In the genomic region with DNA sequence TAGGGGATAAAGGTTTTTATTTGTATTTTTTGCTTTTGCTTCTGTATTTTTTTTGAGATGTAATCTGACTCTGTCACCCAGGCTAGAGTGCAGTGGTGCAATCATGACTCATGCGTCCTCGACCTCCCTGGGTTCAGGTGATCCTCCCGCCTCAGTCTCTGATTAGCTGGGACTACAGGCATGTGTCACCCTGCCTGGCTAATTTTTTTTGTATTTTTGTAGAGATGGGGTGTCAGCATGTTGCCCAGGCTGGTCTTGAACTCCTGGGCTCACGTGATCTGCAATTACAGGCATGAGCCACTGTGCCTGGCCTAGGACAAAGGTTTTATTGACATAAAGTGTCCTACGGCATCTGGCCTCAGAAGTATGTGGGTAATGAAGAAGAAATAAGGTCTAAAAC, we compare ENCODE assay signal across 1 cellular context.
A peak's percentile ranks its signal among the peaks of the same experiment; 100 is the strongest.
TF ChIP-seq lines count a peak whose summit lies in the region.

No MANE protein-coding gene starts in this region.

TF ChIP-seq in HepG2, 621 proteins besides CTCF, POLR2A, EP300 and RAD21 (continues in another document):
- TF ChIP-seq EEA1 (CRISPR knock-in tag; IDR thresholded peaks at IDR 0.05; ENCODE audit: borderline replicate concordance): no peak
- no peak for TF ChIP-seq ZNF484 (CRISPR knock-in tag; IDR thresholded peaks at IDR 0.05; ENCODE audit: borderline replicate concordance, low read depth)
- TF ChIP-seq ATF7 (IDR thresholded peaks at IDR 0.05): no peak
- no peak for TF ChIP-seq ATF7 (CRISPR knock-in tag; IDR thresholded peaks at IDR 0.05)
- peak; percentile 69; the same call in 1 of the 2 replicates for TF ChIP-seq FOSL1 (CRISPR knock-in tag; IDR thresholded peaks at IDR 0.05; ENCODE audit: borderline replicate concordance)
- TF ChIP-seq RAD51 (IDR thresholded peaks at IDR 0.05; ENCODE audit: borderline replicate concordance): no peak
- TF ChIP-seq, protein P1, sequence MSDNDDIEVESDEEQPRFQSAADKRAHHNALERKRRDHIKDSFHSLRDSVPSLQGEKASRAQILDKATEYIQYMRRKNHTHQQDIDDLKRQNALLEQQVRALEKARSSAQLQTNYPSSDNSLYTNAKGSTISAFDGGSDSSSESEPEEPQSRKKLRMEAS (IDR thresholded peaks at IDR 0.05): 0 out of 2 replicates have a peak, but pooled peaks have one; percentile 31
- no peak for TF ChIP-seq RBM22 (optimal IDR thresholded peaks at IDR 0.05; ENCODE audit: low read length)
- no peak for TF ChIP-seq ZBTB42 (CRISPR knock-in tag; IDR thresholded peaks at IDR 0.05)
- TF ChIP-seq ESRRA (CRISPR knock-in tag; IDR thresholded peaks at IDR 0.05; ENCODE audit: low read depth): no peak
- no peak for TF ChIP-seq TSC22D2 (CRISPR knock-in tag; IDR thresholded peaks at IDR 0.05; ENCODE audit: borderline replicate concordance)
- TF ChIP-seq ZMYM2 (CRISPR knock-in tag; IDR thresholded peaks at IDR 0.05): no peak
- TF ChIP-seq SOX5 (CRISPR knock-in tag; IDR thresholded peaks at IDR 0.05; ENCODE audit: borderline replicate concordance): peak; percentile 13; the same call in 1 of the 2 replicates
- TF ChIP-seq ZNF329 (CRISPR knock-in tag; IDR thresholded peaks at IDR 0.05; ENCODE audit: low read depth): no peak
- no peak for TF ChIP-seq SMAD3 (CRISPR knock-in tag; IDR thresholded peaks at IDR 0.05)
- no peak for TF ChIP-seq ZNF282 (IDR thresholded peaks at IDR 0.05; ENCODE audit: partially characterized antibody)
- no peak for TF ChIP-seq SNAPC2 (CRISPR knock-in tag; IDR thresholded peaks at IDR 0.05)
- TF ChIP-seq ZKSCAN5 (CRISPR knock-in tag; IDR thresholded peaks at IDR 0.05): no peak
- TF ChIP-seq ZSCAN25 (CRISPR knock-in tag; IDR thresholded peaks at IDR 0.05): no peak
- no peak for TF ChIP-seq AHR (CRISPR knock-in tag; IDR thresholded peaks at IDR 0.05)
- TF ChIP-seq MXI1 (IDR thresholded peaks at IDR 0.05; ENCODE audit: borderline replicate concordance, low read depth, low read length): no peak
- no peak for TF ChIP-seq ZNF749 (CRISPR knock-in tag; IDR thresholded peaks at IDR 0.05; ENCODE audit: borderline replicate concordance)
- no peak for TF ChIP-seq ZNF180 (CRISPR knock-in tag; IDR thresholded peaks at IDR 0.05; ENCODE audit: borderline replicate concordance, low read depth)
- TF ChIP-seq, protein P2, sequence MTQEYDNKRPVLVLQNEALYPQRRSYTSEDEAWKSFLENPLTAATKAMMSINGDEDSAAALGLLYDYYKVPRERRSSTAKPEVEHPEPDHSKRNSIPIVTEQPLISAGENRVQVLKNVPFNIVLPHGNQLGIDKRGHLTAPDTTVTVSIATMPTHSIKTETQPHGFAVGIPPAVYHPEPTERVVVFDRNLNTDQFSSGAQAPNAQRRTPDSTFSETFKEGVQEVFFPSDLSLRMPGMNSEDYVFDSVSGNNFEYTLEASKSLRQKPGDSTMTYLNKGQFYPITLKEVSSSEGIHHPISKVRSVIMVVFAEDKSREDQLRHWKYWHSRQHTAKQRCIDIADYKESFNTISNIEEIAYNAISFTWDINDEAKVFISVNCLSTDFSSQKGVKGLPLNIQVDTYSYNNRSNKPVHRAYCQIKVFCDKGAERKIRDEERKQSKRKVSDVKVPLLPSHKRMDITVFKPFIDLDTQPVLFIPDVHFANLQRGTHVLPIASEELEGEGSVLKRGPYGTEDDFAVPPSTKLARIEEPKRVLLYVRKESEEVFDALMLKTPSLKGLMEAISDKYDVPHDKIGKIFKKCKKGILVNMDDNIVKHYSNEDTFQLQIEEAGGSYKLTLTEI (CRISPR knock-in tag; conservative IDR thresholded peaks at IDR 0.05): no peak
- no peak for TF ChIP-seq ZNF747 (CRISPR knock-in tag; IDR thresholded peaks at IDR 0.05; ENCODE audit: borderline replicate concordance)
- TF ChIP-seq ZNF570 (CRISPR knock-in tag; IDR thresholded peaks at IDR 0.05; ENCODE audit: borderline replicate concordance): no peak
- no peak for TF ChIP-seq SOX6 (IDR thresholded peaks at IDR 0.05)
- TF ChIP-seq SOX6 (CRISPR knock-in tag; IDR thresholded peaks at IDR 0.05): 0 out of 2 replicates have a peak, but pooled peaks have one; percentile 20
- no peak for TF ChIP-seq ZNF337 (CRISPR knock-in tag; IDR thresholded peaks at IDR 0.05; ENCODE audit: borderline replicate concordance, low read depth)
- TF ChIP-seq ZNF7 (CRISPR knock-in tag; IDR thresholded peaks at IDR 0.05): no peak
- TF ChIP-seq ZNF468 (CRISPR knock-in tag; IDR thresholded peaks at IDR 0.05): no peak
- no peak for TF ChIP-seq HOXA7 (CRISPR knock-in tag; IDR thresholded peaks at IDR 0.05)
- TF ChIP-seq ZFAT (CRISPR knock-in tag; conservative IDR thresholded peaks at IDR 0.05): no peak
- TF ChIP-seq TEAD3 (CRISPR knock-in tag; optimal IDR thresholded peaks at IDR 0.05; ENCODE audit: borderline replicate concordance): no peak
- no peak for TF ChIP-seq NFKB2 (CRISPR knock-in tag; IDR thresholded peaks at IDR 0.05; ENCODE audit: borderline replicate concordance)
- no peak for TF ChIP-seq GATAD2A (CRISPR knock-in tag; IDR thresholded peaks at IDR 0.05)
- TF ChIP-seq ZSCAN21 (CRISPR knock-in tag; IDR thresholded peaks at IDR 0.05; ENCODE audit: borderline replicate concordance): no peak
- no peak for TF ChIP-seq ZNF660 (CRISPR knock-in tag; IDR thresholded peaks at IDR 0.05; ENCODE audit: borderline replicate concordance, low read depth)
- no peak for TF ChIP-seq ZNF121 (CRISPR knock-in tag; IDR thresholded peaks at IDR 0.05)
- TF ChIP-seq MATR3 (CRISPR knock-in tag; IDR thresholded peaks at IDR 0.05): no peak
- no peak for TF ChIP-seq NKX3-1 (CRISPR knock-in tag; IDR thresholded peaks at IDR 0.05)
- TF ChIP-seq, protein P3, sequence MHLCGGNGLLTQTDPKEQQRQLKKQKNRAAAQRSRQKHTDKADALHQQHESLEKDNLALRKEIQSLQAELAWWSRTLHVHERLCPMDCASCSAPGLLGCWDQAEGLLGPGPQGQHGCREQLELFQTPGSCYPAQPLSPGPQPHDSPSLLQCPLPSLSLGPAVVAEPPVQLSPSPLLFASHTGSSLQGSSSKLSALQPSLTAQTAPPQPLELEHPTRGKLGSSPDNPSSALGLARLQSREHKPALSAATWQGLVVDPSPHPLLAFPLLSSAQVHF (CRISPR knock-in tag; IDR thresholded peaks at IDR 0.05): no peak
- TF ChIP-seq, protein P4, sequence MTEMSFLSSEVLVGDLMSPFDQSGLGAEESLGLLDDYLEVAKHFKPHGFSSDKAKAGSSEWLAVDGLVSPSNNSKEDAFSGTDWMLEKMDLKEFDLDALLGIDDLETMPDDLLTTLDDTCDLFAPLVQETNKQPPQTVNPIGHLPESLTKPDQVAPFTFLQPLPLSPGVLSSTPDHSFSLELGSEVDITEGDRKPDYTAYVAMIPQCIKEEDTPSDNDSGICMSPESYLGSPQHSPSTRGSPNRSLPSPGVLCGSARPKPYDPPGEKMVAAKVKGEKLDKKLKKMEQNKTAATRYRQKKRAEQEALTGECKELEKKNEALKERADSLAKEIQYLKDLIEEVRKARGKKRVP (CRISPR knock-in tag; IDR thresholded peaks at IDR 0.05): peak in 1 of 2 experiments; percentile 69; a peak in 2 of 4 replicates
- no peak for TF ChIP-seq PAWR (CRISPR knock-in tag; IDR thresholded peaks at IDR 0.05; ENCODE audit: borderline replicate concordance)
- TF ChIP-seq ZNF83 (CRISPR knock-in tag; IDR thresholded peaks at IDR 0.05; ENCODE audit: borderline replicate concordance): no peak
- TF ChIP-seq FOXP1 (IDR thresholded peaks at IDR 0.05): no peak
- TF ChIP-seq FOXP1 (CRISPR knock-in tag; IDR thresholded peaks at IDR 0.05): peak; percentile 33; the same call in 1 of the 2 replicates
- TF ChIP-seq, protein P5, sequence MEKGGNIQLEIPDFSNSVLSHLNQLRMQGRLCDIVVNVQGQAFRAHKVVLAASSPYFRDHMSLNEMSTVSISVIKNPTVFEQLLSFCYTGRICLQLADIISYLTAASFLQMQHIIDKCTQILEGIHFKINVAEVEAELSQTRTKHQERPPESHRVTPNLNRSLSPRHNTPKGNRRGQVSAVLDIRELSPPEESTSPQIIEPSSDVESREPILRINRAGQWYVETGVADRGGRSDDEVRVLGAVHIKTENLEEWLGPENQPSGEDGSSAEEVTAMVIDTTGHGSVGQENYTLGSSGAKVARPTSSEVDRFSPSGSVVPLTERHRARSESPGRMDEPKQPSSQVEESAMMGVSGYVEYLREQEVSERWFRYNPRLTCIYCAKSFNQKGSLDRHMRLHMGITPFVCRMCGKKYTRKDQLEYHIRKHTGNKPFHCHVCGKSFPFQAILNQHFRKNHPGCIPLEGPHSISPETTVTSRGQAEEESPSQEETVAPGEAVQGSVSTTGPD (CRISPR knock-in tag; IDR thresholded peaks at IDR 0.05): no peak
- TF ChIP-seq, protein P6, sequence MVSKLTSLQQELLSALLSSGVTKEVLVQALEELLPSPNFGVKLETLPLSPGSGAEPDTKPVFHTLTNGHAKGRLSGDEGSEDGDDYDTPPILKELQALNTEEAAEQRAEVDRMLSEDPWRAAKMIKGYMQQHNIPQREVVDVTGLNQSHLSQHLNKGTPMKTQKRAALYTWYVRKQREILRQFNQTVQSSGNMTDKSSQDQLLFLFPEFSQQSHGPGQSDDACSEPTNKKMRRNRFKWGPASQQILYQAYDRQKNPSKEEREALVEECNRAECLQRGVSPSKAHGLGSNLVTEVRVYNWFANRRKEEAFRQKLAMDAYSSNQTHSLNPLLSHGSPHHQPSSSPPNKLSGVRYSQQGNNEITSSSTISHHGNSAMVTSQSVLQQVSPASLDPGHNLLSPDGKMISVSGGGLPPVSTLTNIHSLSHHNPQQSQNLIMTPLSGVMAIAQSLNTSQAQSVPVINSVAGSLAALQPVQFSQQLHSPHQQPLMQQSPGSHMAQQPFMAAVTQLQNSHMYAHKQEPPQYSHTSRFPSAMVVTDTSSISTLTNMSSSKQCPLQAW (CRISPR knock-in tag; IDR thresholded peaks at IDR 0.05): 0 out of 2 replicates have a peak, but pooled peaks have one; percentile 40
- TF ChIP-seq, protein P7, sequence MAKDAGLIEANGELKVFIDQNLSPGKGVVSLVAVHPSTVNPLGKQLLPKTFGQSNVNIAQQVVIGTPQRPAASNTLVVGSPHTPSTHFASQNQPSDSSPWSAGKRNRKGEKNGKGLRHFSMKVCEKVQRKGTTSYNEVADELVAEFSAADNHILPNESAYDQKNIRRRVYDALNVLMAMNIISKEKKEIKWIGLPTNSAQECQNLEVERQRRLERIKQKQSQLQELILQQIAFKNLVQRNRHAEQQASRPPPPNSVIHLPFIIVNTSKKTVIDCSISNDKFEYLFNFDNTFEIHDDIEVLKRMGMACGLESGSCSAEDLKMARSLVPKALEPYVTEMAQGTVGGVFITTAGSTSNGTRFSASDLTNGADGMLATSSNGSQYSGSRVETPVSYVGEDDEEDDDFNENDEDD (CRISPR knock-in tag; IDR thresholded peaks at IDR 0.05; ENCODE audit: borderline replicate concordance): peak; percentile 21; the same call in 1 of the 2 replicates
- TF ChIP-seq, protein P8, sequence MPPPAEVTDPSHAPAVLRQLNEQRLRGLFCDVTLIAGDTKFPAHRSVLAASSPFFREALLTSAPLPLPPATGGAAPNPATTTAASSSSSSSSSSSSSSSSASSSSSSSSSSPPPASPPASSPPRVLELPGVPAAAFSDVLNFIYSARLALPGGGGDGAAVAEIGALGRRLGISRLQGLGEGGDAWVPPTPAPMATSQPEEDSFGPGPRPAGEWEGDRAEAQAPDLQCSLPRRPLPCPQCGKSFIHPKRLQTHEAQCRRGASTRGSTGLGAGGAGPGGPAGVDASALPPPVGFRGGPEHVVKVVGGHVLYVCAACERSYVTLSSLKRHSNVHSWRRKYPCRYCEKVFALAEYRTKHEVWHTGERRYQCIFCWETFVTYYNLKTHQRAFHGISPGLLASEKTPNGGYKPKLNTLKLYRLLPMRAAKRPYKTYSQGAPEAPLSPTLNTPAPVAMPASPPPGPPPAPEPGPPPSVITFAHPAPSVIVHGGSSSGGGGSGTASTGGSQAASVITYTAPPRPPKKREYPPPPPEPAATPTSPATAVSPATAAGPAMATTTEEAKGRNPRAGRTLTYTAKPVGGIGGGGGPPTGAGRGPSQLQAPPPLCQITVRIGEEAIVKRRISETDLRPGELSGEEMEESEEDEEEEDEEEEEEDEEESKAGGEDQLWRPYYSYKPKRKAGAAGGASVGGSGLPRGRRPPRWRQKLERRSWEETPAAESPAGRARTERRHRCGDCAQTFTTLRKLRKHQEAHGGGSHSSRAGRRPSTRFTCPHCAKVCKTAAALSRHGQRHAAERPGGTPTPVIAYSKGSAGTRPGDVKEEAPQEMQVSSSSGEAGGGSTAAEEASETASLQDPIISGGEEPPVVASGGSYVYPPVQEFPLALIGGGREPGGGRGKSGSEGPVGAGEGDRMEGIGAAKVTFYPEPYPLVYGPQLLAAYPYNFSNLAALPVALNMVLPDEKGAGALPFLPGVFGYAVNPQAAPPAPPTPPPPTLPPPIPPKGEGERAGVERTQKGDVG (CRISPR knock-in tag; IDR thresholded peaks at IDR 0.05; ENCODE audit: borderline replicate concordance): no peak
- TF ChIP-seq JUND (CRISPR knock-in tag; IDR thresholded peaks at IDR 0.05): peak; percentile 50
- TF ChIP-seq, protein P9, sequence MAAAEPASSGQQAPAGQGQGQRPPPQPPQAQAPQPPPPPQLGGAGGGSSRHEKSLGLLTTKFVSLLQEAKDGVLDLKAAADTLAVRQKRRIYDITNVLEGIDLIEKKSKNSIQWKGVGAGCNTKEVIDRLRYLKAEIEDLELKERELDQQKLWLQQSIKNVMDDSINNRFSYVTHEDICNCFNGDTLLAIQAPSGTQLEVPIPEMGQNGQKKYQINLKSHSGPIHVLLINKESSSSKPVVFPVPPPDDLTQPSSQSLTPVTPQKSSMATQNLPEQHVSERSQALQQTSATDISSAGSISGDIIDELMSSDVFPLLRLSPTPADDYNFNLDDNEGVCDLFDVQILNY (CRISPR knock-in tag; conservative IDR thresholded peaks at IDR 0.05): no peak
- TF ChIP-seq CEBPG (CRISPR knock-in tag; IDR thresholded peaks at IDR 0.05): peak; percentile 67
- TF ChIP-seq, protein P10, sequence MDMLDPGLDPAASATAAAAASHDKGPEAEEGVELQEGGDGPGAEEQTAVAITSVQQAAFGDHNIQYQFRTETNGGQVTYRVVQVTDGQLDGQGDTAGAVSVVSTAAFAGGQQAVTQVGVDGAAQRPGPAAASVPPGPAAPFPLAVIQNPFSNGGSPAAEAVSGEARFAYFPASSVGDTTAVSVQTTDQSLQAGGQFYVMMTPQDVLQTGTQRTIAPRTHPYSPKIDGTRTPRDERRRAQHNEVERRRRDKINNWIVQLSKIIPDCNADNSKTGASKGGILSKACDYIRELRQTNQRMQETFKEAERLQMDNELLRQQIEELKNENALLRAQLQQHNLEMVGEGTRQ (IDR thresholded peaks at IDR 0.05; ENCODE audit: low read depth, low read length): no peak
- TF ChIP-seq, protein P10 (CRISPR knock-in tag; IDR thresholded peaks at IDR 0.05; ENCODE audit: borderline replicate concordance): peak; percentile 39; the same call in 1 of the 2 replicates
- peak; percentile 47; the same call in 1 of the 2 replicates for TF ChIP-seq RARA (CRISPR knock-in tag; IDR thresholded peaks at IDR 0.05)
